ENCODE assay signal across 8 cellular contexts in genomic region chr1:185681034-185681633, GRCh38. TPM values are rescaled to one million over a fixed set of nuclear protein-coding genes. Genes with fewer than 3 reads are reported as not detected.
DNase-seq lines count a peak whose midpoint lies in the region; ATAC-seq and TF ChIP-seq lines count a peak whose summit lies in the region.

No MANE protein-coding gene starts in this region.

- peaks cover 19% of the 10 kb centered on the region for H3K4me1 Mint-ChIP-seq in activated naive CD8-positive, alpha-beta T cell treated with anti-CD3 and anti-CD28 coated beads, Interleukin-2, amount 10 ng/mL, durations not matched to agents 7 days and 5 days
- H3K4me1 Mint-ChIP-seq in activated naive CD8-positive, alpha-beta T cell treated with anti-CD3 and anti-CD28 coated beads for 36 hours, result peaks cover 18% of the 10 kb centered on the region
- peaks cover 29% of the 10 kb centered on the region for H3K4me1 Mint-ChIP-seq in T-helper 17 cell

- H3K27ac Mint-ChIP-seq in activated naive CD8-positive, alpha-beta T cell treated with anti-CD3 and anti-CD28 coated beads, Interleukin-2, amount 10 ng/mL, durations not matched to agents 7 days and 5 days, result no peak overlapping the region
- no peak overlapping the region for H3K27ac Mint-ChIP-seq in activated naive CD8-positive, alpha-beta T cell treated with anti-CD3 and anti-CD28 coated beads for 36 hours
- peak overlapping the region; percentile 95 for H3K27ac Mint-ChIP-seq in T-helper 17 cell

- H3K4me3 ChIP-seq in HFF-Myc (replicated peaks; ENCODE audit: low read depth, low read length), result no peak overlapping the region

- peak; percentile 61 for ATAC-seq in activated naive CD8-positive, alpha-beta T cell treated with anti-CD3 and anti-CD28 coated beads, Interleukin-2, amount 10 ng/mL, durations not matched to agents 7 days and 5 days (ENCODE audit: low read depth)
- ATAC-seq in T-helper 17 cell, result peak; percentile 65
- no peak for ATAC-seq in HG03135 (IDR thresholded peaks at IDR 0.05; ENCODE audit: unreplicated experiment)

- no peaks in the 10 kb centered on the region for H3K9me3 Mint-ChIP-seq in activated naive CD8-positive, alpha-beta T cell treated with anti-CD3 and anti-CD28 coated beads, Interleukin-2, amount 10 ng/mL, durations not matched to agents 7 days and 5 days
- no peaks in the 10 kb centered on the region for H3K9me3 Mint-ChIP-seq in activated naive CD8-positive, alpha-beta T cell treated with anti-CD3 and anti-CD28 coated beads for 36 hours

- DNase-seq in activated naive CD8-positive, alpha-beta T cell treated with anti-CD3 and anti-CD28 coated beads, Interleukin-2, amount 10 ng/mL, durations not matched to agents 7 days and 5 days, result no peak
- DNase-seq in activated naive CD8-positive, alpha-beta T cell treated with anti-CD3 and anti-CD28 coated beads for 36 hours, result no peak
- DNase-seq in HFF-Myc (ENCODE audit: extremely low read depth, low read depth), result peak; percentile 20
- peak; percentile 46 for DNase-seq in NCI-H1694 treated with DMSO at 0.1 percent for 48 hours (lab: John Stamatoyannopoulos, UW)
- DNase-seq in T-helper 17 cell, result no peak
- peak; percentile 26 for DNase-seq in foreskin melanocyte
- DNase-seq in pons (ENCODE audit: low spot score), result peak; percentile 72

- POLR2A ChIA-PET in activated naive CD8-positive, alpha-beta T cell treated with anti-CD3 and anti-CD28 coated beads, Interleukin-2, amount 10 ng/mL, durations not matched to agents 7 days and 5 days (lab: Charles Lee), result interaction anchor here (1.0 to 4.6 kb wide), 5 partner anchors 11 to 524 kb away, joined by 4 to 33 read pairs (median 6); partner anchors contain the start of genes IVNS1ABP and SWT1

- TF ChIP-seq CTCF in HFF-Myc (IDR thresholded peaks at IDR 0.05; ENCODE audit: low read depth, low read length, missing control alignments), result peak; percentile 49

- H3K4me3 Mint-ChIP-seq in activated naive CD8-positive, alpha-beta T cell treated with anti-CD3 and anti-CD28 coated beads, Interleukin-2, amount 10 ng/mL, durations not matched to agents 7 days and 5 days, result no peak overlapping the region
- H3K4me3 Mint-ChIP-seq in activated naive CD8-positive, alpha-beta T cell treated with anti-CD3 and anti-CD28 coated beads for 36 hours, result no peak overlapping the region
- peak overlapping the region; percentile 71 for H3K4me3 Mint-ChIP-seq in T-helper 17 cell

- H3K9me3 ChIP-seq in T-helper 17 cell (ENCODE audit: control insufficient read depth, low read length, poor library complexity, severe bottlenecking), result no peaks in the 10 kb centered on the region

- H3K36me3 Mint-ChIP-seq in activated naive CD8-positive, alpha-beta T cell treated with anti-CD3 and anti-CD28 coated beads, Interleukin-2, amount 10 ng/mL, durations not matched to agents 7 days and 5 days, result no peaks in the 10 kb centered on the region
- no peaks in the 10 kb centered on the region for H3K36me3 Mint-ChIP-seq in activated naive CD8-positive, alpha-beta T cell treated with anti-CD3 and anti-CD28 coated beads for 36 hours
- peaks cover 2% of the 10 kb centered on the region for H3K36me3 Mint-ChIP-seq in T-helper 17 cell (ENCODE audit: low read depth)

- no peaks in the 10 kb centered on the region for H3K27me3 Mint-ChIP-seq in activated naive CD8-positive, alpha-beta T cell treated with anti-CD3 and anti-CD28 coated beads, Interleukin-2, amount 10 ng/mL, durations not matched to agents 7 days and 5 days
- no peaks in the 10 kb centered on the region for H3K27me3 Mint-ChIP-seq in activated naive CD8-positive, alpha-beta T cell treated with anti-CD3 and anti-CD28 coated beads for 36 hours
- peaks cover 5% of the 10 kb centered on the region for H3K27me3 Mint-ChIP-seq in T-helper 17 cell

RNA-seq across cellular contexts. Expression of gene HMCN1, which starts 53.1 kb away (rescaled TPM):
- total RNA-seq in activated naive CD8-positive, alpha-beta T cell treated with anti-CD3 and anti-CD28 coated beads, Interleukin-2, amount 10 ng/mL, durations not matched to agents 7 days and 5 days, result under 1 TPM; 0.34 to 0.55 TPM
- under 1 TPM; 0.02 to 0.04 TPM for total RNA-seq in activated naive CD8-positive, alpha-beta T cell treated with anti-CD3 and anti-CD28 coated beads for 36 hours
- total RNA-seq in T-helper 17 cell, result under 1 TPM; 0.05 to 0.57 TPM

Comparison
In these comparisons a context has a peak if more than half of its experiments do, and no peak if none do; other contexts are left out.
1. DNase-seq: peak in HFF-Myc (single experiment), NCI-H1694 treated with DMSO at 0.1 percent for 48 hours (single experiment), foreskin melanocyte (single experiment) and pons (single experiment); none in activated naive CD8-positive, alpha-beta T cell treated with anti-CD3 and anti-CD28 coated beads, Interleukin-2, amount 10 ng/mL, durations not matched to agents 7 days and 5 days (single experiment), activated naive CD8-positive, alpha-beta T cell treated with anti-CD3 and anti-CD28 coated beads for 36 hours (single experiment) and T-helper 17 cell (0 of 3).